In the genomic region with DNA sequence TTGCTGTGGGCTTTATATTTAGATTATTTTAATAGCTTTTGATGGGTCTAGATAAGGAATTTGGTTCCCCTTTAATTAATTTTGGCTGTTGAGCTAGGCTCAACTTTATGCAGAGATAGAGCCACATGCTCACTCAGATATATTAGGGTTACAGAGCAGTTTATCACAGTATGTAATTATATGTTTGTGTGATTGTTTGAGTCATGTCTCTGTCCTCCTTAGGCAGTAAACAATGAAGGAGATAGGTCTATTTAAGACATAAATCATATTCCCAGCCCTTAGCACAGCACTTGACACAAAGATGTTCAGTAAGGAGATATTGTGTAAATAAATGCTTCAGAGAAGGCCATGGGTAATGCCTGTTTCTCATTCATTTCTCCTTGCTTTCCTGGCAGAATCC, we compare ENCODE assay signal across 24 cellular contexts.
"Had no signal": no experiment of that assay in that cellular context is flagged by ENCODE, and none has a peak within 500 bp of the region (broad histone marks: within the 10 kb centered on the region; RNA-seq: fewer than 3 reads in every experiment).

No MANE protein-coding gene starts in this region.

- DNase-seq: activated CD8-positive, alpha-beta memory T cell treated with anti-CD3 and anti-CD28 coated beads for 24 hours; activated CD8-positive, alpha-beta memory T cell treated with anti-CD3 and anti-CD28 coated beads, Interleukin-2, amount 50 U/mL, for 4 hours; activated T-cell treated with anti-CD3 and anti-CD28 coated beads, Interleukin-2, amount 50 U/mL, for 24 hours; adrenal gland; brain microvascular endothelial cell; caudate nucleus; dermis blood vessel endothelial cell; effector CD8-positive, alpha-beta T cell; erythroblast; foreskin melanocyte; hippocampal formation; kidney glomerular epithelial cell; left lung; natural killer cell; ovary; stimulated activated CD4-positive, alpha-beta T cell treated with anti-CD3 and anti-CD28 coated beads, Interleukin-2, amount 100 ng/mL, for 48 hours; stimulated activated naive CD4-positive, alpha-beta T cell; T1000; upper lobe of right lung had no signal

- H3K36me3 ChIP-seq: adrenal gland, ascending aorta, brain microvascular endothelial cell, left lung, neutrophil, ovary, prostate gland, upper lobe of right lung had no signal

- H3K27me3 ChIP-seq: adrenal gland, ascending aorta, brain microvascular endothelial cell, left lung, ovary, upper lobe of right lung had no signal

- ATAC-seq: activated T-helper 17 cell treated with anti-CD3 and anti-CD28 coated beads, Interleukin-2, amount 50 U/mL, for 72 hours; left lung; natural killer cell; upper lobe of right lung; WTC11 had no signal

- H3K27ac ChIP-seq: adrenal gland, ascending aorta, brain microvascular endothelial cell, left lung, neutrophil, prostate gland, upper lobe of right lung had no signal

- H3K9me3 ChIP-seq: adrenal gland, ascending aorta, left lung, neutrophil, ovary, prostate gland, upper lobe of right lung had no signal

- H3K4me3 ChIP-seq: adrenal gland, ascending aorta, left lung, ovary, prostate gland, upper lobe of right lung had no signal

- H3K4me1 ChIP-seq: left lung, prostate gland, upper lobe of right lung had no signal
